1 cellular context compared by ENCODE assay signal in the genomic region with DNA sequence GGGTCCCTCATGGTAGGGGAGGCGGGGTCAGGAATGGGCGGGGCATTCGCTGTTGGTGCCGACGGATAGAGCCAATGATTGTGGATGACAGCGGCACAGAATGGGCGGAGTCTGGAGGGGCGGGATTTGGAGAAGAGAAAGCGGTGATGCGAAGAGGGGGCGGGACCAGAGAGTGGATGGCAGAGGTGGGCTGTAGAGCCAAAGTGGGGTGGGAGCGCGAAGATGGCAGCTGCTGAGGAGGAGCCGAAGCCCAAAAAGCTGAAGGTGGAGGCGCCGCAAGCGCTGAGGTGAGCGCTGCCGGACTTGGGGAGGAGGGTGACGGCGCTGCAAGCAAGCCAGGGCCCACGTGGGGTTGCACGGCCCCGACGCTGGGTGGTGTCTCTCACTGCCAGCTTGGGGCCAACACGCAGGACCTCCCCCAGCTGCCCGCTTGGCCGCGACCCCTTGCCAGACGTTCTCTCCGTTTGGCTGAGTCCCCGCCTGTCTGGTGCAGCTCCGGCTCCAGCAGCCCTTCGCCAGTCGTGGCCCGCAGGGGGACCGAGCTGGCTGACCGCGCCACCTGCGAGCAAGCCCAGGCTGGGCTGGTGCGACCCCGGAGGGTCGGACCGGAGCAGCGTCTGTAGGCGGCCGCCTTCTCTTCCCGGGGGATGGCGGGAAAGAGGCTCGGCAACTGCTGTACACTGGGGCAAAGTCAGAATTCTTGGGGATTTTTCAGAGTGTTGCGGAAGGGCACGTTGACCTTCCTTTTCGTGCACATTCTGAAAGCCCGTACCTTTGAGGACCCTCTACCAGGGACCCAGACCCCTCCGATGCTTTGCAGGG.
TF ChIP-seq lines count a peak whose summit lies in the region.

TSS of gene ADK (plus strand) at position 165 of the 822 bp plus-strand sequence. CDS start at position 223, 58 bp downstream.

TF ChIP-seq in HepG2, 621 proteins besides CTCF, POLR2A, EP300 and RAD21 (continued from another document and continues in another):
- peak; percentile 80 for TF ChIP-seq ZNF687 (CRISPR knock-in tag; IDR thresholded peaks at IDR 0.05)
- TF ChIP-seq DR1 (CRISPR knock-in tag; IDR thresholded peaks at IDR 0.05) = no peak
- TF ChIP-seq, protein P1, sequence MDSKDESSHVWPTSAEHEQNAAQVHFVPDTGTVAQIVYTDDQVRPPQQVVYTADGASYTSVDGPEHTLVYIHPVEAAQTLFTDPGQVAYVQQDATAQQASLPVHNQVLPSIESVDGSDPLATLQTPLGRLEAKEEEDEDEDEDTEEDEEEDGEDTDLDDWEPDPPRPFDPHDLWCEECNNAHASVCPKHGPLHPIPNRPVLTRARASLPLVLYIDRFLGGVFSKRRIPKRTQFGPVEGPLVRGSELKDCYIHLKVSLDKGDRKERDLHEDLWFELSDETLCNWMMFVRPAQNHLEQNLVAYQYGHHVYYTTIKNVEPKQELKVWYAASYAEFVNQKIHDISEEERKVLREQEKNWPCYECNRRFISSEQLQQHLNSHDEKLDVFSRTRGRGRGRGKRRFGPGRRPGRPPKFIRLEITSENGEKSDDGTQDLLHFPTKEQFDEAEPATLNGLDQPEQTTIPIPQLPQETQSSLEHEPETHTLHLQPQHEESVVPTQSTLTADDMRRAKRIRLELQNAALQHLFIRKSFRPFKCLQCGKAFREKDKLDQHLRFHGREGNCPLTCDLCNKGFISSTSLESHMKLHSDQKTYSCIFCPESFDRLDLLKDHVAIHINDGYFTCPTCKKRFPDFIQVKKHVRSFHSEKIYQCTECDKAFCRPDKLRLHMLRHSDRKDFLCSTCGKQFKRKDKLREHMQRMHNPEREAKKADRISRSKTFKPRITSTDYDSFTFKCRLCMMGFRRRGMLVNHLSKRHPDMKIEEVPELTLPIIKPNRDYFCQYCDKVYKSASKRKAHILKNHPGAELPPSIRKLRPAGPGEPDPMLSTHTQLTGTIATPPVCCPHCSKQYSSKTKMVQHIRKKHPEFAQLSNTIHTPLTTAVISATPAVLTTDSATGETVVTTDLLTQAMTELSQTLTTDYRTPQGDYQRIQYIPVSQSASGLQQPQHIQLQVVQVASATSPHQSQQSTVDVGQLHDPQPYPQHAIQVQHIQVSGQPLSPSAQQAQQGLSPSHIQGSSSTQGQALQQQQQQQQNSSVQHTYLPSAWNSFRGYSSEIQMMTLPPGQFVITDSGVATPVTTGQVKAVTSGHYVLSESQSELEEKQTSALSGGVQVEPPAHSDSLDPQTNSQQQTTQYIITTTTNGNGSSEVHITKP (CRISPR knock-in tag; IDR thresholded peaks at IDR 0.05; ENCODE audit: low read depth) = 0 out of 2 replicates have a peak, but pooled peaks have one; percentile 20
- TF ChIP-seq, protein P2, sequence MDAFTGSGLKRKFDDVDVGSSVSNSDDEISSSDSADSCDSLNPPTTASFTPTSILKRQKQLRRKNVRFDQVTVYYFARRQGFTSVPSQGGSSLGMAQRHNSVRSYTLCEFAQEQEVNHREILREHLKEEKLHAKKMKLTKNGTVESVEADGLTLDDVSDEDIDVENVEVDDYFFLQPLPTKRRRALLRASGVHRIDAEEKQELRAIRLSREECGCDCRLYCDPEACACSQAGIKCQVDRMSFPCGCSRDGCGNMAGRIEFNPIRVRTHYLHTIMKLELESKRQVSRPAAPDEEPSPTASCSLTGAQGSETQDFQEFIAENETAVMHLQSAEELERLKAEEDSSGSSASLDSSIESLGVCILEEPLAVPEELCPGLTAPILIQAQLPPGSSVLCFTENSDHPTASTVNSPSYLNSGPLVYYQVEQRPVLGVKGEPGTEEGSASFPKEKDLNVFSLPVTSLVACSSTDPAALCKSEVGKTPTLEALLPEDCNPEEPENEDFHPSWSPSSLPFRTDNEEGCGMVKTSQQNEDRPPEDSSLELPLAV (CRISPR knock-in tag; conservative IDR thresholded peaks at IDR 0.05; ENCODE audit: low read depth) = no peak
- TF ChIP-seq SMAD1 (CRISPR knock-in tag; IDR thresholded peaks at IDR 0.05; ENCODE audit: borderline replicate concordance, low read depth) = no peak
- TF ChIP-seq ZSCAN20 (CRISPR knock-in tag; IDR thresholded peaks at IDR 0.05; ENCODE audit: borderline replicate concordance) = no peak; the same call in 1 of the 2 replicates
- peak; percentile 95 for TF ChIP-seq ZBTB7B (CRISPR knock-in tag; IDR thresholded peaks at IDR 0.05)
- TF ChIP-seq ZNF33A (CRISPR knock-in tag; IDR thresholded peaks at IDR 0.05; ENCODE audit: borderline replicate concordance) = no peak
- peak; percentile 82; the same call in 1 of the 2 replicates for TF ChIP-seq SRY (CRISPR knock-in tag; IDR thresholded peaks at IDR 0.05)
- no peak for TF ChIP-seq ZNF446 (CRISPR knock-in tag; IDR thresholded peaks at IDR 0.05)
- TF ChIP-seq ZNF513 (CRISPR knock-in tag; conservative IDR thresholded peaks at IDR 0.05) = no peak
- TF ChIP-seq, protein P3, sequence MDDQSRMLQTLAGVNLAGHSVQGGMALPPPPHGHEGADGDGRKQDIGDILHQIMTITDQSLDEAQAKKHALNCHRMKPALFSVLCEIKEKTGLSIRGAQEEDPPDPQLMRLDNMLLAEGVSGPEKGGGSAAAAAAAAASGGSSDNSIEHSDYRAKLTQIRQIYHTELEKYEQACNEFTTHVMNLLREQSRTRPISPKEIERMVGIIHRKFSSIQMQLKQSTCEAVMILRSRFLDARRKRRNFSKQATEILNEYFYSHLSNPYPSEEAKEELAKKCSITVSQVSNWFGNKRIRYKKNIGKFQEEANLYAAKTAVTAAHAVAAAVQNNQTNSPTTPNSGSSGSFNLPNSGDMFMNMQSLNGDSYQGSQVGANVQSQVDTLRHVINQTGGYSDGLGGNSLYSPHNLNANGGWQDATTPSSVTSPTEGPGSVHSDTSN (CRISPR knock-in tag; IDR thresholded peaks at IDR 0.05; ENCODE audit: borderline replicate concordance) = no peak
- peak; percentile 3 for TF ChIP-seq TEAD3 (CRISPR knock-in tag; optimal IDR thresholded peaks at IDR 0.05; ENCODE audit: borderline replicate concordance)
- 0 out of 2 replicates have a peak, but pooled peaks have one; percentile 59 for TF ChIP-seq ZNF709 (CRISPR knock-in tag; IDR thresholded peaks at IDR 0.05)
- no peak for TF ChIP-seq MYNN (CRISPR knock-in tag; IDR thresholded peaks at IDR 0.05; ENCODE audit: low read depth)
- no peak for TF ChIP-seq PTBP1 (IDR thresholded peaks at IDR 0.05; ENCODE audit: low read depth, low read length, poor library complexity, severe bottlenecking)
- TF ChIP-seq, protein P4, sequence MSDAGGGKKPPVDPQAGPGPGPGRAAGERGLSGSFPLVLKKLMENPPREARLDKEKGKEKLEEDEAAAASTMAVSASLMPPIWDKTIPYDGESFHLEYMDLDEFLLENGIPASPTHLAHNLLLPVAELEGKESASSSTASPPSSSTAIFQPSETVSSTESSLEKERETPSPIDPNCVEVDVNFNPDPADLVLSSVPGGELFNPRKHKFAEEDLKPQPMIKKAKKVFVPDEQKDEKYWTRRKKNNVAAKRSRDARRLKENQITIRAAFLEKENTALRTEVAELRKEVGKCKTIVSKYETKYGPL (CRISPR knock-in tag; IDR thresholded peaks at IDR 0.05) = no peak
- TF ChIP-seq RFXAP (CRISPR knock-in tag; IDR thresholded peaks at IDR 0.05; ENCODE audit: borderline replicate concordance) = no peak
- peak; percentile 31; the same call in 1 of the 2 replicates for TF ChIP-seq STAG1 (CRISPR knock-in tag; IDR thresholded peaks at IDR 0.05)
- TF ChIP-seq ZNF18 (CRISPR knock-in tag; IDR thresholded peaks at IDR 0.05; ENCODE audit: insufficient replicate concordance) = peak; percentile 70
- peak; percentile 36; the same call in 1 of the 2 replicates for TF ChIP-seq ZNF773 (CRISPR knock-in tag; IDR thresholded peaks at IDR 0.05; ENCODE audit: borderline replicate concordance)
- 0 out of 2 replicates have a peak, but pooled peaks have one; percentile 15 for TF ChIP-seq CCDC6 (CRISPR knock-in tag; IDR thresholded peaks at IDR 0.05)
- no peak for TF ChIP-seq NR3C1 (CRISPR knock-in tag; IDR thresholded peaks at IDR 0.05)
- TF ChIP-seq, protein P5, sequence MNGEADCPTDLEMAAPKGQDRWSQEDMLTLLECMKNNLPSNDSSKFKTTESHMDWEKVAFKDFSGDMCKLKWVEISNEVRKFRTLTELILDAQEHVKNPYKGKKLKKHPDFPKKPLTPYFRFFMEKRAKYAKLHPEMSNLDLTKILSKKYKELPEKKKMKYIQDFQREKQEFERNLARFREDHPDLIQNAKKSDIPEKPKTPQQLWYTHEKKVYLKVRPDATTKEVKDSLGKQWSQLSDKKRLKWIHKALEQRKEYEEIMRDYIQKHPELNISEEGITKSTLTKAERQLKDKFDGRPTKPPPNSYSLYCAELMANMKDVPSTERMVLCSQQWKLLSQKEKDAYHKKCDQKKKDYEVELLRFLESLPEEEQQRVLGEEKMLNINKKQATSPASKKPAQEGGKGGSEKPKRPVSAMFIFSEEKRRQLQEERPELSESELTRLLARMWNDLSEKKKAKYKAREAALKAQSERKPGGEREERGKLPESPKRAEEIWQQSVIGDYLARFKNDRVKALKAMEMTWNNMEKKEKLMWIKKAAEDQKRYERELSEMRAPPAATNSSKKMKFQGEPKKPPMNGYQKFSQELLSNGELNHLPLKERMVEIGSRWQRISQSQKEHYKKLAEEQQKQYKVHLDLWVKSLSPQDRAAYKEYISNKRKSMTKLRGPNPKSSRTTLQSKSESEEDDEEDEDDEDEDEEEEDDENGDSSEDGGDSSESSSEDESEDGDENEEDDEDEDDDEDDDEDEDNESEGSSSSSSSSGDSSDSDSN (CRISPR knock-in tag; IDR thresholded peaks at IDR 0.05) = peak; percentile 93
- 0 out of 2 replicates have a peak, but pooled peaks have one; percentile 15 for TF ChIP-seq REL (CRISPR knock-in tag; conservative IDR thresholded peaks at IDR 0.05)
- no peak for TF ChIP-seq SMYD3 (CRISPR knock-in tag; IDR thresholded peaks at IDR 0.05)
- TF ChIP-seq, protein P6, sequence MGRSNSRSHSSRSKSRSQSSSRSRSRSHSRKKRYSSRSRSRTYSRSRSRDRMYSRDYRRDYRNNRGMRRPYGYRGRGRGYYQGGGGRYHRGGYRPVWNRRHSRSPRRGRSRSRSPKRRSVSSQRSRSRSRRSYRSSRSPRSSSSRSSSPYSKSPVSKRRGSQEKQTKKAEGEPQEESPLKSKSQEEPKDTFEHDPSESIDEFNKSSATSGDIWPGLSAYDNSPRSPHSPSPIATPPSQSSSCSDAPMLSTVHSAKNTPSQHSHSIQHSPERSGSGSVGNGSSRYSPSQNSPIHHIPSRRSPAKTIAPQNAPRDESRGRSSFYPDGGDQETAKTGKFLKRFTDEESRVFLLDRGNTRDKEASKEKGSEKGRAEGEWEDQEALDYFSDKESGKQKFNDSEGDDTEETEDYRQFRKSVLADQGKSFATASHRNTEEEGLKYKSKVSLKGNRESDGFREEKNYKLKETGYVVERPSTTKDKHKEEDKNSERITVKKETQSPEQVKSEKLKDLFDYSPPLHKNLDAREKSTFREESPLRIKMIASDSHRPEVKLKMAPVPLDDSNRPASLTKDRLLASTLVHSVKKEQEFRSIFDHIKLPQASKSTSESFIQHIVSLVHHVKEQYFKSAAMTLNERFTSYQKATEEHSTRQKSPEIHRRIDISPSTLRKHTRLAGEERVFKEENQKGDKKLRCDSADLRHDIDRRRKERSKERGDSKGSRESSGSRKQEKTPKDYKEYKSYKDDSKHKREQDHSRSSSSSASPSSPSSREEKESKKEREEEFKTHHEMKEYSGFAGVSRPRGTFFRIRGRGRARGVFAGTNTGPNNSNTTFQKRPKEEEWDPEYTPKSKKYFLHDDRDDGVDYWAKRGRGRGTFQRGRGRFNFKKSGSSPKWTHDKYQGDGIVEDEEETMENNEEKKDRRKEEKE (IDR thresholded peaks at IDR 0.05) = no peak
- TF ChIP-seq ZNF713 (CRISPR knock-in tag; IDR thresholded peaks at IDR 0.05) = no peak
- no peak for TF ChIP-seq ZNF879 (CRISPR knock-in tag; IDR thresholded peaks at IDR 0.05)
- TF ChIP-seq MXD1 (CRISPR knock-in tag; IDR thresholded peaks at IDR 0.05) = peak; percentile 96
